In the genomic region with DNA sequence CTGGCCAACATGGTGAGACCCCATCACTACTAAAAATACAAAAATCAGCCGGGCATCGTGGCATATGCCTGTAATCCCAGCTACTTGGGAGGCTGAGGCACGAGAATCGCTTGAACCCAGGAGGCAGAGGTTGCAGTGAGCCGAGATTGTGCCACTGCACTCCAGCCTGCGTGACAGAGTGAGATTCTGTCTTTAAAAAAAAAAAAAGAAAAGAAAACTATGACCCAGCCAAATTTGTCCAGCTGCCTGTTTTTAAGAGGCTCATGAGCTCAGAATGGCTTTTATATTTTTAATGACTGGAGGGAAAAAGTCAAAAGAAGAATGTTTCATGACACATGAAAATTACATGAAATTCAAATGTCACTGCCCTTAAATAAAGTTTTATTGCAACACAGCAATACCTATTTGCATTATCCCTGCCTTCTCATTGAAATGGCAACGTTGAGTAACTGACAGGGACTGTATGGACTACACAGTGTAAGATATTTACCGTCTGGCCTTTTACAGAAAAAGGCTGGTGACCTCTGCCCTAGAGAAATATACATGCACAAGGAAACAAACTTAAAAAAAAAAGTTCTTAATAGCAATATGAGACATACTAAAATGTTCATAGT, we compare ENCODE assay signal across 13 cellular contexts. TPM values are rescaled to one million over a fixed set of nuclear protein-coding genes. Genes with fewer than 3 reads are reported as not detected.
DNase-seq lines count a peak whose midpoint lies in the region; ATAC-seq and TF ChIP-seq lines count a peak whose summit lies in the region.
"Had no signal": no experiment of that assay in that cellular context is flagged by ENCODE, and none has a peak within 500 bp of the region (broad histone marks: within the 10 kb centered on the region; RNA-seq: fewer than 3 reads in every experiment).

No MANE protein-coding gene starts in this region.

- H3K36me3 ChIP-seq in ACC112 (ENCODE audit: insufficient read depth, low read length), result no peaks in the 10 kb centered on the region
- H3K36me3 ChIP-seq in KOPT-K1 (ENCODE audit: insufficient read depth, low read length), result peaks cover 12% of the 10 kb centered on the region; the same call in 1 of the 2 replicates
- no peaks in the 10 kb centered on the region for H3K36me3 ChIP-seq in mesendoderm (ENCODE audit: control insufficient read depth, insufficient read depth, low read length)

- no peak overlapping the region for H4K5ac ChIP-seq in mesendoderm (ENCODE audit: low read length)

- intact Hi-C loops in dorsolateral prefrontal cortex (cut with DNase I), result no loop called here

- no peak overlapping the region for H2AK5ac ChIP-seq in mesendoderm (ENCODE audit: low read length)

- H3K56ac ChIP-seq in mesendoderm (ENCODE audit: low read length), result no peak overlapping the region

- no peak overlapping the region for H2BK15ac ChIP-seq in mesendoderm (replicated peaks; ENCODE audit: low read depth)

- ATAC-seq in naive B cell (ENCODE audit: low read depth in 2 of 2), result no peak
- ATAC-seq: Panc1 had no signal

- H3K9me3 ChIP-seq in KOPT-K1 (ENCODE audit: insufficient read depth, low read length, poor library complexity, severe bottlenecking), result peaks cover 8% of the 10 kb centered on the region

- peak overlapping the region in 5 of 8 donors; percentile 44 to 80 (median 65) for H3K4me3 Mint-ChIP-seq in naive B cell

- peaks cover 46 to 97% (median 85%) of the 10 kb centered on the region in 3 donors for H3K4me1 Mint-ChIP-seq in naive B cell

- H3K23ac ChIP-seq in mesendoderm (ENCODE audit: low read length), result no peak overlapping the region

- no peaks in the 10 kb centered on the region for H3K36me3 Mint-ChIP-seq in naive B cell

- H3K4ac ChIP-seq in mesendoderm (ENCODE audit: low read depth, low read length), result no peak overlapping the region

- no peak for TF ChIP-seq CTCF in dorsolateral prefrontal cortex (IDR thresholded peaks at IDR 0.05 in 54 of 56, conservative IDR thresholded peaks at IDR 0.05 in 2 of 56; ENCODE audit: low read depth in 1 of 56, partially characterized antibody in 56 of 56)

- no peak overlapping the region for H3K18ac ChIP-seq in mesendoderm (ENCODE audit: low read length)

- H3K4me2 ChIP-seq in mesendoderm (ENCODE audit: low read length), result no peak overlapping the region

- DNase-seq in dorsolateral prefrontal cortex (no peak), naive B cell (no peak), NCI-H1417 (lab: John Stamatoyannopoulos, UW) (no peak), mesendoderm (no peak), activated gamma-delta T cell (lab: John Stamatoyannopoulos, UW) (no peak)
- DNase-seq in stimulated activated CD4-positive, alpha-beta T cell treated with anti-CD3 and anti-CD28 coated beads, Interleukin-1b, Interleukin-23, amount 100 ng/mL, for 48 hours, result no peak
- DNase-seq: activated CD4-positive, alpha-beta T cell treated with anti-CD3 and anti-CD28 coated beads, Interleukin-2, amount 50 U/mL, for 1 hour; hippocampal formation; NCI-H1048; posterior cingulate gyrus had no signal

- no peak overlapping the region for H3K27ac ChIP-seq in ACC112 (ENCODE audit: low read depth, low read length)
- H3K27ac ChIP-seq in KOPT-K1 (ENCODE audit: low read depth, low read length, poor library complexity, severe bottlenecking), result peak overlapping the region; percentile 16
- peak overlapping the region in 37 of 59 donors; percentile 1 to 72 (median 25) for H3K27ac ChIP-seq in dorsolateral prefrontal cortex
- no peak overlapping the region for H3K27ac ChIP-seq in mesendoderm (ENCODE audit: low read depth, low read length)

- WGBS in mesendoderm (ENCODE audit: extremely low coverage, insufficient coverage, low lambda C conversion rate), result no CpG with 5 or more reads among the region's 8 CpGs

- H3K9ac ChIP-seq in mesendoderm (ENCODE audit: low read length), result no peak overlapping the region

- H3K27me3 Mint-ChIP-seq in naive B cell, result no peaks in the 10 kb centered on the region

- H3K9me3 Mint-ChIP-seq in naive B cell, result no peaks in the 10 kb centered on the region

- no peak overlapping the region for H4K8ac ChIP-seq in mesendoderm (ENCODE audit: low read depth, low read length)

- H3K79me2 ChIP-seq in ACC112 (ENCODE audit: control insufficient read depth, insufficient read depth, low read length, unreplicated experiment) (peaks cover 97% of the 10 kb centered on the region), mesendoderm (ENCODE audit: control insufficient read depth, insufficient read depth, low read length) (peaks cover 81% of the 10 kb centered on the region)

- H3K4me3 ChIP-seq in ACC112 (ENCODE audit: low read depth, low read length), result peak overlapping the region; percentile 2; the same call in 1 of the 2 replicates
- H3K4me3 ChIP-seq in dorsolateral prefrontal cortex, result peak overlapping the region in 6 of 59 donors; percentile 1 to 12 (median 4)
- no peak overlapping the region for H3K4me3 ChIP-seq in mesendoderm (ENCODE audit: low read length)

- H3K27me3 ChIP-seq in ACC112 (ENCODE audit: insufficient read depth, low read length), result no peaks in the 10 kb centered on the region
- H3K27me3 ChIP-seq in dorsolateral prefrontal cortex, result no peaks in the 10 kb centered on the region
- no peaks in the 10 kb centered on the region for H3K27me3 ChIP-seq in mesendoderm (ENCODE audit: insufficient read depth, low read length, poor library complexity)

- no peaks in the 10 kb centered on the region for H3K79me1 ChIP-seq in mesendoderm (ENCODE audit: low read length)

- H2AFZ ChIP-seq in ACC112 (ENCODE audit: low read length, unreplicated experiment), result no peak overlapping the region

- no peak overlapping the region for H2BK120ac ChIP-seq in mesendoderm (ENCODE audit: low read depth, low read length)

- no peak overlapping the region for H2BK5ac ChIP-seq in mesendoderm (ENCODE audit: low read length)

- peaks cover 49% of the 10 kb centered on the region for H3K4me1 ChIP-seq in ACC112 (ENCODE audit: control insufficient read depth, insufficient read depth, low read length, unreplicated experiment)
- H3K4me1 ChIP-seq in mesendoderm (ENCODE audit: control insufficient read depth, low read depth, low read length), result peaks cover 2% of the 10 kb centered on the region

- peak overlapping the region in 3 of 6 donors; percentile 24 to 80 (median 24) for H3K27ac Mint-ChIP-seq in naive B cell

RNA-seq across cellular contexts. Expression of a gene that starts 11.3 kb away (rescaled TPM):
- total RNA-seq in dorsolateral prefrontal cortex, result 100 to 1,000 TPM in 119 of 120 experiments, 10 to 100 TPM in 1; 99.6 to 164 (median 131) TPM
- 10 to 100 TPM; 48.8 to 79.7 (median 62.1) TPM for polyA plus RNA-seq in naive B cell (ENCODE audit: low read depth in 6 of 6)
- polyA plus RNA-seq in mesendoderm (2013, experiment 1 of 2), result 61.3 TPM
- 60.1 TPM for polyA plus RNA-seq in mesendoderm (2013, experiment 2 of 2)

Comparison
In these comparisons a context has a peak if more than half of its experiments do, and no peak if none do; other contexts are left out.
1. H3K27ac ChIP-seq: peak in KOPT-K1 (single experiment) and dorsolateral prefrontal cortex (37 of 59); none in ACC112 (single experiment) and mesendoderm (single experiment).